ENCODE assay signal across 1 cellular context in genomic region chr9:87793292-87793691, GRCh38.
TF ChIP-seq lines count a peak whose summit lies in the region.

No MANE protein-coding gene starts in this region.

TF ChIP-seq in SK-N-SH, 30 proteins besides CTCF, POLR2A, EP300 and RAD21 (continued from another document):
- TF ChIP-seq PBX3 (IDR thresholded peaks at IDR 0.05): no peak
